Comparison of ENCODE assay signal across 16 cellular contexts in the genomic region with DNA sequence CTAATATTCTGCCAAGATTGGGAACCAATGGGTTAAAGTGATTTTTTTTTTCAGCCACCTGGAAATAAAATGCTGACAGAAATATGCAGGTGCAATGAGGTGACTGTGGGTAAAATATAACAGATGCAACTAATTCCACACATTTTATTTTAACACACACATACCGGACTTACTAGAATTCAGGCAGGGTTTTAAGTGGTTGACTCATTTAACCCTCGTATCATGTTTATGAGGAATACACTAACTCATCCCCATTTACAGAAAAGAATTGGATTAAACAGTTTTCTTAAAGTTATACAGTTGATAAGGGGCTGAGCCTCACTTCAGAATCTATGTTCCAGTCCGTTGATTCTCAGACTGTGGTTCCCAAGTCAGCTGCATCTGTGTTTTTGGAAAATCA.
DNase-seq lines count a peak whose midpoint lies in the region; ATAC-seq lines count a peak whose summit lies in the region.
"Had no signal": no experiment of that assay in that cellular context is flagged by ENCODE, and none has a peak within 500 bp of the region (broad histone marks: within the 10 kb centered on the region; RNA-seq: fewer than 3 reads in every experiment).

No MANE protein-coding gene starts in this region.

- no peak overlapping the region for H3K4me3 ChIP-seq in BLaER1 treated with 17β-estradiol and CSF1 and Interleukin-3, amounts not matched to agents 10 nM and 100 nM
- H3K4me3 ChIP-seq: GM23248 had no signal

- H3K36me3 ChIP-seq in BLaER1 treated with 17β-estradiol and CSF1 and Interleukin-3, amounts not matched to agents 10 nM and 100 nM, result no peaks in the 10 kb centered on the region

- H3K9ac ChIP-seq in BLaER1 treated with 17β-estradiol and CSF1 and Interleukin-3, amounts not matched to agents 10 nM and 100 nM, result no peak overlapping the region
- H3K9ac ChIP-seq: GM23248 had no signal

- ATAC-seq in GM19452 (IDR thresholded peaks at IDR 0.05; ENCODE audit: unreplicated experiment) (peak; percentile 10), HG03045 (IDR thresholded peaks at IDR 0.05; ENCODE audit: unreplicated experiment) (peak; percentile 8), HG02642 (IDR thresholded peaks at IDR 0.05; ENCODE audit: poor library complexity, unreplicated experiment) (no peak)
- ATAC-seq: Panc1, SK-N-SH treated with all-trans-retinoic acid at 6 μM for 48 hours had no signal

- H4K20me1 ChIP-seq in BLaER1 treated with 17β-estradiol and CSF1 and Interleukin-3, amounts not matched to agents 10 nM and 100 nM, result no peaks in the 10 kb centered on the region

- H3K9me3 ChIP-seq in BLaER1 treated with 17β-estradiol and CSF1 and Interleukin-3, amounts not matched to agents 10 nM and 100 nM (replicated peaks in 1 of 11), result no peaks in the 10 kb centered on the region

- H3K27ac ChIP-seq in BLaER1 treated with 17β-estradiol and CSF1 and Interleukin-3, amounts not matched to agents 10 nM and 100 nM, result no peak overlapping the region
- H3K27ac ChIP-seq: C4-2B, GM23248 had no signal

- peaks cover 8 to 22% (median 13%) of the 10 kb centered on the region in 10 experiments; a peak in 16 of 20 replicates for H3K4me1 ChIP-seq in BLaER1 treated with 17β-estradiol and CSF1 and Interleukin-3, amounts not matched to agents 10 nM and 100 nM

- H3K4me2 ChIP-seq in BLaER1 treated with 17β-estradiol and CSF1 and Interleukin-3, amounts not matched to agents 10 nM and 100 nM, result peak overlapping the region in 9 of 11 experiments; percentile 23 to 62 (median 50); a peak in 13 of 22 replicates

- peak; percentile 32 for DNase-seq in RPMI8226
- DNase-seq in stimulated activated naive CD4-positive, alpha-beta T cell treated with Interleukin-2 at 50 U/mL for 16 hours (lab: John Stamatoyannopoulos, UW), result no peak
- DNase-seq in T-helper 2 cell, result no peak
- DNase-seq in HuH-7 (ENCODE audit: low spot score), result no peak
- DNase-seq: EL, GM23248, NCI-H1436 treated with DMSO at 0.1 percent for 48 hours, NCI-H748 treated with DMSO at 0.1 percent for 48 hours, Right ventricle myocardium superior had no signal

- no peaks in the 10 kb centered on the region for H3K27me3 ChIP-seq in BLaER1 treated with 17β-estradiol and CSF1 and Interleukin-3, amounts not matched to agents 10 nM and 100 nM
